Comparison of ENCODE assay signal across 25 cellular contexts in genomic region chr6:139013185-139013800, GRCh38.
"Had no signal": no experiment of that assay in that cellular context is flagged by ENCODE, and none has a peak within 500 bp of the region (broad histone marks: within the 10 kb centered on the region; RNA-seq: fewer than 3 reads in every experiment).

No MANE protein-coding gene starts in this region.

- DNase-seq: activated CD4-positive, alpha-beta memory T cell treated with anti-CD3 and anti-CD28 coated beads for 36 hours; activated CD4-positive, alpha-beta T cell treated with anti-CD3 and anti-CD28 coated beads, Interleukin-2, amount 10 ng/mL, durations not matched to agents 24 days and 14 days; activated CD4-positive, CD25-positive, alpha-beta regulatory T cell treated with anti-CD3 and anti-CD28 coated beads, Interleukin-2, amount 50 U/mL, for 72 hours; activated CD8-positive, alpha-beta memory T cell treated with anti-CD3 and anti-CD28 coated beads, Interleukin-2, amount 50 U/mL, for 4 hours; activated effector memory CD4-positive, alpha-beta T cell treated with anti-CD3 and anti-CD28 coated beads, Interleukin-2, amount 50 U/mL, for 16 hours; activated naive CD4-positive, alpha-beta T cell treated with anti-CD3 and anti-CD28 coated beads for 36 hours; activated T-cell treated with anti-CD3 and anti-CD28 coated beads, Interleukin-2, amount 50 U/mL, for 1 hour; amniotic stem cell; caudate nucleus; cortex of kidney; endodermal cell; foreskin keratinocyte; heart right ventricle; kidney glomerular epithelial cell; left lung; mammary epithelial cell; midbrain; naive thymus-derived CD4-positive, alpha-beta T cell; T-helper 17 cell; T1000; upper lobe of right lung had no signal

- H3K27ac Mint-ChIP-seq: activated CD4-positive, alpha-beta memory T cell treated with anti-CD3 and anti-CD28 coated beads for 36 hours; activated CD4-positive, alpha-beta T cell treated with anti-CD3 and anti-CD28 coated beads, Interleukin-2, amount 10 ng/mL, durations not matched to agents 24 days and 14 days; activated naive CD4-positive, alpha-beta T cell treated with anti-CD3 and anti-CD28 coated beads for 36 hours; activated T-helper 1 cell treated with anti-CD3 and anti-CD28 coated beads, Interleukin-12 subunit alpha, Interleukin-12 subunit beta, Interleukin-2, Interleukin-4 antibody, amounts not matched to agents 30 ng/mL and 10 ng/mL and 1 ng/mL, durations not matched to agents 14 hours and 24 hours and 36 hours; endodermal cell; stimulated activated naive CD8-positive, alpha-beta T cell treated with anti-CD3 and anti-CD28 coated beads, Interleukin-15, Interleukin-2, amounts not matched to agents 100 ng/mL and 50 ng/mL, for 24 hours; T-helper 17 cell had no signal

- H3K4me3 Mint-ChIP-seq: activated CD4-positive, alpha-beta memory T cell treated with anti-CD3 and anti-CD28 coated beads for 36 hours; activated CD4-positive, alpha-beta T cell treated with anti-CD3 and anti-CD28 coated beads, Interleukin-2, amount 10 ng/mL, durations not matched to agents 24 days and 14 days; activated naive CD4-positive, alpha-beta T cell treated with anti-CD3 and anti-CD28 coated beads for 36 hours; activated T-helper 1 cell treated with anti-CD3 and anti-CD28 coated beads, Interleukin-12 subunit alpha, Interleukin-12 subunit beta, Interleukin-2, Interleukin-4 antibody, amounts not matched to agents 30 ng/mL and 10 ng/mL and 1 ng/mL, durations not matched to agents 14 hours and 24 hours and 36 hours; endodermal cell; naive thymus-derived CD4-positive, alpha-beta T cell; stimulated activated naive CD8-positive, alpha-beta T cell treated with anti-CD3 and anti-CD28 coated beads, Interleukin-15, Interleukin-2, amounts not matched to agents 100 ng/mL and 50 ng/mL, for 24 hours; T-helper 17 cell had no signal

- H3K4me1 ChIP-seq: foreskin keratinocyte, left lung, upper lobe of right lung had no signal

- H3K9me3 Mint-ChIP-seq: activated CD4-positive, alpha-beta memory T cell treated with anti-CD3 and anti-CD28 coated beads for 36 hours; activated CD4-positive, alpha-beta T cell treated with anti-CD3 and anti-CD28 coated beads, Interleukin-2, amount 10 ng/mL, durations not matched to agents 24 days and 14 days; activated naive CD4-positive, alpha-beta T cell treated with anti-CD3 and anti-CD28 coated beads for 36 hours; activated T-helper 1 cell treated with anti-CD3 and anti-CD28 coated beads, Interleukin-12 subunit alpha, Interleukin-12 subunit beta, Interleukin-2, Interleukin-4 antibody, amounts not matched to agents 30 ng/mL and 10 ng/mL and 1 ng/mL, durations not matched to agents 14 hours and 24 hours and 36 hours; endodermal cell; stimulated activated naive CD8-positive, alpha-beta T cell treated with anti-CD3 and anti-CD28 coated beads, Interleukin-15, Interleukin-2, amounts not matched to agents 100 ng/mL and 50 ng/mL, for 24 hours had no signal

- H3K27me3 Mint-ChIP-seq: activated CD4-positive, alpha-beta memory T cell treated with anti-CD3 and anti-CD28 coated beads for 36 hours; stimulated activated naive CD8-positive, alpha-beta T cell treated with anti-CD3 and anti-CD28 coated beads, Interleukin-15, Interleukin-2, amounts not matched to agents 100 ng/mL and 50 ng/mL, for 24 hours; T-helper 17 cell had no signal

- H3K27ac ChIP-seq: foreskin keratinocyte, heart right ventricle, left lung, right atrium auricular region, upper lobe of right lung had no signal

- ATAC-seq: esophagus mucosa; foreskin keratinocyte; left lung; naive thymus-derived CD4-positive, alpha-beta T cell; T-helper 17 cell; upper lobe of right lung had no signal

- H3K4me1 Mint-ChIP-seq: activated CD4-positive, alpha-beta T cell treated with anti-CD3 and anti-CD28 coated beads, Interleukin-2, amount 10 ng/mL, durations not matched to agents 24 days and 14 days had no signal

- H3K27me3 ChIP-seq: foreskin keratinocyte, heart right ventricle, left lung, right atrium auricular region, upper lobe of right lung had no signal

- H3K9me3 ChIP-seq: heart right ventricle, left lung, right atrium auricular region, upper lobe of right lung had no signal

- H3K36me3 Mint-ChIP-seq: activated CD4-positive, alpha-beta memory T cell treated with anti-CD3 and anti-CD28 coated beads for 36 hours had no signal

- H3K4me3 ChIP-seq: heart right ventricle, left lung, right atrium auricular region, upper lobe of right lung had no signal

- H3K36me3 ChIP-seq: heart right ventricle, left lung, right atrium auricular region, upper lobe of right lung had no signal
